In the genomic region with DNA sequence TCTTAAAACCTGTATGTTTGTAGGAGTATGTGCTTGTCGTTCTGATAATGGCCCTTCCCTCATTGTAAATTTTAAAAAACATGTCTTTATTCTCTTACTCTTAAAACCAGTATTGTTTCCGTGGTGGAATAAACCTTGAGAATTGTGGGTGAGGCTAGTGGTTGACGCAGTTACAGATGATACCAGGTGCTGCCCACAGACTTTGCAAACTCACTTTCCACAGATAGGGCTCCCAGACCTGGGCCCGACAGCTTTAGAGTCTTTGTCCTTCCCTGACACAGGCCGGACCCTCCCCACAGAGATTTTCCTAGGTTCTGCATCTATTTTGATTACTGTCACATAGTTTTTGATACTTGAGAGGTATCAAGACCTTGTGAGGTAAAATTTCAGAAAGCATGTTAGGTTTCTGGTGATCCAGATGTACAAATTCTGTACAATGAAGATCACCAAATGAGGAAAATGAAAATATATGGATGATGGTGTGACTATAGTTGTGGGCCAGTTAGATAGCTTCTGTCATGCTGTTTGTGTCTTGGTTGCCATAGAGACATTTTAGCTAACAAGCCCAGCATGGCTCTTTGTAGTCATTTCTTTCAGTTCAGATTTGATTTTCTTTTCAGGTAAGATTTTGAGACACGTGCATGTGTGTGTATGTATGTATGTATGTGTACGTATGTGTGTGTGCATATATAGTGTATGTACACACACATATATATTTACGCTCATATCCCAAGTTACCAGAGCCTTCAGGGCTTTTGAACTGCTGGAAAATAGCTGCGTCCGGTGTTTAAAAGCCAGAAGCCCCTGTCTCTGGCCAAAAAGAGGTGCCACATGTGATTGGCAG, we compare ENCODE assay signal across 26 cellular contexts. TPM values are rescaled to one million over a fixed set of nuclear protein-coding genes. Genes with fewer than 3 reads are reported as not detected.
"Had no signal": no experiment of that assay in that cellular context is flagged by ENCODE, and none has a peak within 500 bp of the region (broad histone marks: within the 10 kb centered on the region; RNA-seq: fewer than 3 reads in every experiment).

No MANE protein-coding gene starts in this region.

- H3K4me3 Mint-ChIP-seq: activated B cell treated with CpG ODN at 0.5 μM for 24 hours; activated CD4-positive, alpha-beta T cell treated with anti-CD3 and anti-CD28 coated beads, Interleukin-2, amount 10 ng/mL, durations not matched to agents 24 days and 14 days; T-cell had no signal

- H3K36me3 ChIP-seq: ascending aorta had no signal

- H3K36me3 Mint-ChIP-seq: T-cell had no signal

- DNase-seq: activated B cell treated with CpG ODN at 0.5 μM for 24 hours; activated CD4-positive, alpha-beta T cell treated with anti-CD3 and anti-CD28 coated beads for 1 hour; activated CD4-positive, alpha-beta T cell treated with anti-CD3 and anti-CD28 coated beads, Interleukin-2, amount 10 ng/mL, durations not matched to agents 24 days and 14 days; activated CD4-positive, alpha-beta T cell treated with anti-CD3 and anti-CD28 coated beads, Interleukin-2, amount 50 U/mL, for 48 hours; activated naive CD4-positive, alpha-beta T cell treated with anti-CD3 and anti-CD28 coated beads, Interleukin-2, amount 50 U/mL, for 16 hours; activated T-cell treated with anti-CD3 and anti-CD28 coated beads for 4 hours; amniotic stem cell; body of pancreas; central memory CD4-positive, alpha-beta T cell; MM.1S; NCI-H1105; NCI-H1436; NCI-H1694 treated with DMSO at 0.1 percent for 48 hours; NCI-H2029 treated with DMSO at 0.1 percent for 48 hours; NCI-H446; NCI-H524; RPMI8226; T-cell; T1000 had no signal

- H3K9me3 Mint-ChIP-seq: activated B cell treated with CpG ODN at 0.5 μM for 24 hours; activated CD4-positive, alpha-beta T cell treated with anti-CD3 and anti-CD28 coated beads, Interleukin-2, amount 10 ng/mL, durations not matched to agents 24 days and 14 days; T-cell had no signal

- H3K27ac ChIP-seq: ascending aorta, body of pancreas, SK-N-MC had no signal

- H3K27ac Mint-ChIP-seq: activated B cell treated with CpG ODN at 0.5 μM for 24 hours; activated CD4-positive, alpha-beta T cell treated with anti-CD3 and anti-CD28 coated beads, Interleukin-2, amount 10 ng/mL, durations not matched to agents 24 days and 14 days; T-cell had no signal

- ATAC-seq: body of pancreas, Panc1, Right ventricle myocardium inferior, T-cell had no signal

- H3K27me3 ChIP-seq: ascending aorta, body of pancreas had no signal

- H3K9me3 ChIP-seq: ascending aorta, body of pancreas had no signal

- H3K4me3 ChIP-seq: ascending aorta, body of pancreas, SK-N-MC had no signal

- H3K4me1 ChIP-seq: ascending aorta had no signal

- H3K4me1 Mint-ChIP-seq: activated B cell treated with CpG ODN at 0.5 μM for 24 hours; activated CD4-positive, alpha-beta T cell treated with anti-CD3 and anti-CD28 coated beads, Interleukin-2, amount 10 ng/mL, durations not matched to agents 24 days and 14 days; T-cell had no signal

RNA-seq across cellular contexts. Expression of a gene that starts 33.8 kb away (rescaled TPM):
- total RNA-seq: activated B cell treated with CpG ODN at 0.5 μM for 24 hours; activated CD4-positive, alpha-beta T cell treated with anti-CD3 and anti-CD28 coated beads, Interleukin-2, amount 10 ng/mL, durations not matched to agents 24 days and 14 days; activated CD8-positive, alpha-beta memory T cell treated with anti-CD3 and anti-CD28 coated beads for 36 hours; ascending aorta; body of pancreas; bronchial epithelial cell; OCI-LY7; Right ventricle myocardium inferior; T-cell had no signal
